In the genomic region with DNA sequence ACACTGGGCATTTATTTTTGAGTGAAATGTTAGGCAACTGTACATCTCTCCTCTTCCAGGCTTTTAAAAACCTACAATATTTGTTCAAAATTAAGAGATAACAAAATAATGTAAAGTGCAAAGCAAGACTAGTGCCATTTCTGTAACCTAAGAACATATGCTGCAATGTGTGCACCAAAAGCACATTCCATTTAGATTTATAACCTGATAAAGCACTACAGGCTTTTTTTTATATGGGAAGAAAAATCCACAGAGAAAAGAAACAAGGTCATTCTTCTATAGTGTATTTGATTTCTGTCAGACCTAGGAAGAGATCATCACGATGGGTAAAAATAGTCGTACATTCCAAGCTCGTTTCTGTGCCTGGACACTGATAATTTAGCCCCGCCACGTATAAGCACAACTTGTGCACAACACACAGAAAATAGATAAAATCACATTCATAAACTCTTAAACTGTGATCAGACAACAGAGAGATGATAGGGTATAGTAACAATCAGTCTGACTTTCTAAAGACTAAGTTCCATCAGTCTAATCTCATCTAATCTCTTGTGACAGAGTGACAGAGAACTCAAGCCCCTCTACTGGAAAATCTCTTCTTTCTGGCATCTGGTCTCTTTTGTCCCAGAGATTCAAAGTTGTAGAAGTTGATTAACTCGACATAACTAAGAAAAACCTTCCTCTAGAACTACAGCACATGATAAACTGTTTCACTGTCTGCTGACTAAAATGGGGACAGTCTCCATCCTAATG, we compare ENCODE assay signal across 14 cellular contexts. TPM values are rescaled to one million over a fixed set of nuclear protein-coding genes. Genes with fewer than 3 reads are reported as not detected.
DNase-seq lines count a peak whose midpoint lies in the region; ATAC-seq, FAIRE-seq and TF ChIP-seq lines count a peak whose summit lies in the region.
"Had no signal": no experiment of that assay in that cellular context is flagged by ENCODE, and none has a peak within 500 bp of the region (broad histone marks: within the 10 kb centered on the region; RNA-seq: fewer than 3 reads in every experiment).

No MANE protein-coding gene starts in this region.

- dilution Hi-C loops in endothelial cell of umbilical vein (cut with MboI; ENCODE audit: extremely low pct_ligation_motif_present, low sequenced_read_pairs): no loop called here

- peaks cover 62% of the 10 kb centered on the region for H3K4me1 Mint-ChIP-seq in neural crest cell

- H3K4me2 ChIP-seq in PC-3 (ENCODE audit: low read length) (peak overlapping the region; percentile 66), endothelial cell of umbilical vein (ENCODE audit: insufficient read depth, low read length) (peak overlapping the region; percentile 73), MM.1S (ENCODE audit: low read depth, low read length) (no peak overlapping the region)

- peak overlapping the region; percentile 4 for H3K4me3 Mint-ChIP-seq in neural crest cell
- H3K4me3 Mint-ChIP-seq: activated CD8-positive, alpha-beta T cell treated with anti-CD3 and anti-CD28 coated beads, Interleukin-2, amount 10 ng/mL, durations not matched to agents 7 days and 5 days; activated naive CD8-positive, alpha-beta T cell had no signal

- H3K4me3 ChIP-seq in PC-3 (ENCODE audit: low read length): peak overlapping the region; percentile 22; the same call in 1 of the 2 replicates
- peak overlapping the region in 1 of 3 experiments; percentile 30 for H3K4me3 ChIP-seq in endothelial cell of umbilical vein (replicated peaks in 1 of 3; ENCODE audit: insufficient read depth in 1 of 3, low read depth in 1 of 3, low read length in 3 of 3)
- H3K4me3 ChIP-seq in MM.1S (ENCODE audit: low read length): no peak overlapping the region
- no peak overlapping the region for H3K4me3 ChIP-seq in HAP-1

- ATAC-seq in PC-3: peak; percentile 67
- ATAC-seq: activated CD8-positive, alpha-beta T cell treated with anti-CD3 and anti-CD28 coated beads, Interleukin-2, amount 10 ng/mL, durations not matched to agents 7 days and 5 days had no signal

- H3K27me3 Mint-ChIP-seq in neural crest cell (ENCODE audit: low read depth): peaks cover 44% of the 10 kb centered on the region

- H3K79me2 ChIP-seq in PC-3 (ENCODE audit: low read length) (peaks cover 37% of the 10 kb centered on the region), endothelial cell of umbilical vein (ENCODE audit: control insufficient read depth, insufficient read depth, low read length) (peaks cover 65% of the 10 kb centered on the region), MM.1S (ENCODE audit: low read length) (no peaks in the 10 kb centered on the region)

- FAIRE-seq in endothelial cell of umbilical vein (lab: Jason Lieb, UNC): no peak
- FAIRE-seq: endometrium, H54 had no signal

- DNase-seq in COLO829 (ENCODE audit: low spot score) (peak; percentile 69), PC-3 (peak; percentile 69), endothelial cell of umbilical vein (ENCODE audit: low read depth, low spot score) (peak; percentile 51), neural crest cell (ENCODE audit: low read depth, low spot score) (no peak), MM.1S (no peak), HAP-1 (ENCODE audit: low spot score in 2 of 2) (no peak), iPS-NIHi11 (ENCODE audit: low spot score) (no peak), NCI-H1105 (lab: John Stamatoyannopoulos, UW) (no peak)
- DNase-seq: activated CD8-positive, alpha-beta T cell treated with anti-CD3 and anti-CD28 coated beads, Interleukin-2, amount 10 ng/mL, durations not matched to agents 7 days and 5 days; NCI-H524 treated with DMSO at 0.1 percent for 48 hours had no signal

- H3K27me3 ChIP-seq in PC-3 (ENCODE audit: low read length) (no peaks in the 10 kb centered on the region), endothelial cell of umbilical vein (ENCODE audit: control insufficient read depth in 2 of 2, insufficient read depth in 2 of 2, low read length in 2 of 2) (no peaks in the 10 kb centered on the region), MM.1S (replicated peaks; ENCODE audit: insufficient read depth, low read length) (no peaks in the 10 kb centered on the region), HAP-1 (ENCODE audit: low read depth) (no peaks in the 10 kb centered on the region)

- H3K9me2 ChIP-seq in PC-3 (replicated peaks; ENCODE audit: low read length) (no peaks in the 10 kb centered on the region), MM.1S (replicated peaks; ENCODE audit: insufficient read depth, low read length) (no peaks in the 10 kb centered on the region)

- CTCF ChIA-PET in PC-3 (lab: Charles Lee): no interaction called here
- CTCF ChIA-PET in endothelial cell of umbilical vein (lab: Charles Lee): interaction anchor here (1.0 to 13.4 kb wide), 5 partner anchors 8 to 150 kb away, joined by 3 to 284 read pairs (median 6); no protein-coding TSS in a partner anchor

- H3K4me1 ChIP-seq in PC-3 (ENCODE audit: insufficient read depth, low read length): peaks cover 73% of the 10 kb centered on the region
- peaks cover 74% of the 10 kb centered on the region for H3K4me1 ChIP-seq in endothelial cell of umbilical vein (ENCODE audit: control insufficient read depth, extremely low read depth, insufficient read depth, low read length)
- no peaks in the 10 kb centered on the region for H3K4me1 ChIP-seq in MM.1S (ENCODE audit: low read length)
- peaks cover 36% of the 10 kb centered on the region for H3K4me1 ChIP-seq in HAP-1

- H3K27ac Mint-ChIP-seq in neural crest cell (ENCODE audit: unreplicated experiment): no peak overlapping the region
- H3K27ac Mint-ChIP-seq: activated CD8-positive, alpha-beta T cell treated with anti-CD3 and anti-CD28 coated beads, Interleukin-2, amount 10 ng/mL, durations not matched to agents 7 days and 5 days; activated naive CD8-positive, alpha-beta T cell had no signal

- POLR2A ChIA-PET in PC-3 (lab: Charles Lee; ENCODE audit: unreplicated experiment) (no interaction called here), endothelial cell of umbilical vein (lab: Charles Lee) (interaction anchor here (0.9 to 1.2 kb wide), 2 partner anchors 14 to 47 kb away, joined by 3 read pairs; no protein-coding TSS in a partner anchor)

- TF ChIP-seq CTCF in PC-3 (conservative IDR thresholded peaks at IDR 0.05; ENCODE audit: low read depth, low read length) (no peak), endothelial cell of umbilical vein (IDR thresholded peaks at IDR 0.05; ENCODE audit: extremely low read depth in 1 of 2, insufficient read depth in 1 of 2, low read depth in 1 of 2, low read length in 2 of 2) (no peak), neural crest cell (conservative IDR thresholded peaks at IDR 0.05) (no peak), MM.1S (IDR thresholded peaks at IDR 0.05; ENCODE audit: low read length) (no peak)

- H3K9me3 Mint-ChIP-seq in neural crest cell: no peaks in the 10 kb centered on the region

- TF ChIP-seq POLR2A in endothelial cell of umbilical vein (IDR thresholded peaks at IDR 0.05; ENCODE audit: low read depth, low read length): no peak

- H3K9ac ChIP-seq in PC-3 (ENCODE audit: low read length) (peak overlapping the region; percentile 53), endothelial cell of umbilical vein (replicated peaks; ENCODE audit: extremely low read depth, insufficient read depth, low read length) (peak overlapping the region; percentile 88), MM.1S (ENCODE audit: low read length) (no peak overlapping the region)

- H3F3A ChIP-seq in PC-3 (ENCODE audit: low read length, unreplicated experiment) (peaks cover 14% of the 10 kb centered on the region), MM.1S (ENCODE audit: insufficient read depth, low read length) (no peaks in the 10 kb centered on the region)

- peaks cover 17% of the 10 kb centered on the region for H3K36me3 Mint-ChIP-seq in neural crest cell (ENCODE audit: low read depth)
- H3K36me3 Mint-ChIP-seq: activated naive CD8-positive, alpha-beta T cell had no signal

- H3K9me3 ChIP-seq in PC-3 (ENCODE audit: low read length) (no peaks in the 10 kb centered on the region), endothelial cell of umbilical vein (replicated peaks; ENCODE audit: control insufficient read depth, insufficient read depth, low read length) (no peaks in the 10 kb centered on the region), MM.1S (replicated peaks; ENCODE audit: insufficient read depth, low read length) (no peaks in the 10 kb centered on the region), HAP-1 (no peaks in the 10 kb centered on the region)

- no peaks in the 10 kb centered on the region for H4K20me1 ChIP-seq in PC-3 (ENCODE audit: low read length)
- no peaks in the 10 kb centered on the region for H4K20me1 ChIP-seq in endothelial cell of umbilical vein (replicated peaks; ENCODE audit: control insufficient read depth, extremely low read depth, insufficient read depth, low read length)
- H4K20me1 ChIP-seq in MM.1S (ENCODE audit: insufficient read depth, low read length): no peaks in the 10 kb centered on the region

- H3K9me1 ChIP-seq in endothelial cell of umbilical vein (replicated peaks; ENCODE audit: control insufficient read depth, extremely low read depth, insufficient read depth, low read length): no peaks in the 10 kb centered on the region

- peak overlapping the region; percentile 88 for H3K27ac ChIP-seq in PC-3 (ENCODE audit: low read length)
- H3K27ac ChIP-seq in endothelial cell of umbilical vein (ENCODE audit: insufficient read depth, low read depth, low read length): peak overlapping the region; percentile 99
- H3K27ac ChIP-seq in MM.1S (ENCODE audit: low read length): no peak overlapping the region
- H3K27ac ChIP-seq: C4-2B had no signal

- H3K36me3 ChIP-seq in PC-3 (ENCODE audit: low read depth, low read length) (peaks cover 31% of the 10 kb centered on the region), endothelial cell of umbilical vein (ENCODE audit: control insufficient read depth in 2 of 2, extremely low read depth in 1 of 2, insufficient read depth in 2 of 2, low read length in 2 of 2) (peaks cover 19 to 40% of the 10 kb centered on the region in 2 experiments), MM.1S (replicated peaks; ENCODE audit: insufficient read depth, low read length) (no peaks in the 10 kb centered on the region), HAP-1 (replicated peaks) (peaks cover 41% of the 10 kb centered on the region)

- BruUV-seq in PC-3 (replicated peaks; lab: Mats Ljungman, UMichigan) (no TSS peak), endothelial cell of umbilical vein (replicated peaks; lab: Mats Ljungman, UMichigan) (TSS peak; percentile 15)

- intact Hi-C loops in PC-3 (cut with micrococcal nuclease) (loop anchor here (1.0 to 5.0 kb wide), 3 partner anchors 19 to 151 kb away; no protein-coding TSS in a partner anchor), endothelial cell of umbilical vein (cut with micrococcal nuclease) (loop anchor here (10.0 kb wide), 1 partner anchor 251 kb away; a partner anchor contains a TSS)

- in situ Hi-C loops in HAP-1 (cut with MboI; ENCODE audit: low sequenced_read_pairs): no loop called here

- 0 out of 2 replicates have a peak overlapping the region, but pooled peaks have one; percentile 6 for H2AFZ ChIP-seq in PC-3 (ENCODE audit: low read length)
- no peak overlapping the region for H2AFZ ChIP-seq in endothelial cell of umbilical vein (ENCODE audit: low read depth, low read length)
- no peak overlapping the region for H2AFZ ChIP-seq in MM.1S (ENCODE audit: low read length)

RNA-seq across cellular contexts. Expression of a gene that starts 6.7 kb away (rescaled TPM):
- total RNA-seq in PC-3 (2014; rRNA removed) (74.3 and 101 TPM in 2 replicates), endothelial cell of umbilical vein (703 and 734 TPM in 2 replicates), neural crest cell (127 and 131 TPM in 2 replicates)
- 588 and 591 TPM in 2 replicates for polyA plus RNA-seq in endothelial cell of umbilical vein
- polyA plus RNA-seq in endothelial cell of umbilical vein (2011; cell fraction: cytosol; rRNA removed): 325 and 368 TPM in 2 replicates
- polyA plus RNA-seq in endothelial cell of umbilical vein (2011; cell fraction: nucleus; rRNA removed): 2,332 and 2,533 TPM in 2 replicates
- 625 and 739 TPM in 2 replicates for polyA plus RNA-seq in endothelial cell of umbilical vein (2012)
- 1,649 and 1,751 TPM in 2 replicates for polyA minus RNA-seq in endothelial cell of umbilical vein
- polyA minus RNA-seq in endothelial cell of umbilical vein (2011; cell fraction: cytosol; rRNA and poly(A)+ RNA removed): 25.5 TPM
- polyA minus RNA-seq in endothelial cell of umbilical vein (2011; cell fraction: nucleus; rRNA and poly(A)+ RNA removed): 1,355 and 1,366 TPM in 2 replicates
- total RNA-seq: activated CD8-positive, alpha-beta T cell treated with anti-CD3 and anti-CD28 coated beads, Interleukin-2, amount 10 ng/mL, durations not matched to agents 7 days and 5 days had no signal

Comparison
In these comparisons a context has a peak if more than half of its experiments do, and no peak if none do; other contexts are left out.
1. DNase-seq: peak in COLO829 (single experiment), PC-3 (single experiment) and endothelial cell of umbilical vein (single experiment); none in neural crest cell (single experiment), MM.1S (single experiment), HAP-1 (0 of 2), iPS-NIHi11 (single experiment) and NCI-H1105 (single experiment).